ENCODE assay signal across 9 cellular contexts in the genomic region with DNA sequence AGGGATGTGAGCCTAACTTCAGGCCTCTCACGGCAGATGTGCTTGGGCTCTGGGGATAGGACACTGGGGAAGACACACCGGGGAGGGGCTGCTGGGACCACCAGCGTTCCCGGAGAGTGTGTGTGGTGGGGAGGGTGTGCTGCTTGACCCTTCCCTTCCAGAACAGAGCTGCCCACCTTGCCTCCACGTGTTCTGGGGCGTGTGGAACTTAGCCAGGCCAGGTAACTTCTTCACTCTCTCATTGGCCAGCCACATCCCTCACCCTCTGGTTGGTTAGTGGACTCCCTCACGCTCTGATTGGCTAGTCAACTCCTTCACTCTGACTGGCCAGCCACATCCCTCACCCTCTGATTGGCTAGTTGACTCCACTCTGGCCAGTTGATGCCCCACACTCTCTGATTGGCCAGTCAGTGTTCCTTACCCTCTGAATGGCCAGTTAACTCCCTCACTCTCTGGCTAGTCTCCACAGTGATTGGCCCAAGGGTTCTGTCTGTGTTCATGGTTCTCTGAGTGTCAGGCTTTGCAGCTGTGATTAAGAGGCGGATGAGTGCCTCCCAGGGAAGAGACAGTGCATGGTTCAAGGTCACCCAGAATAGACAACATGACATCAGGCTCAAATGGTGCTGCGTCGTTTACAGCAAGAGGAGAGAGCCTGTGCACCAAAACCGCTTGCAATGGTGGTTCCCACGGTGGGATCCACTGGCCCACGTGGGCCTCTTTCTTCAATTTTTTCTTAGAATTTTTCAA. TPM values are rescaled to one million over a fixed set of nuclear protein-coding genes. Genes with fewer than 3 reads are reported as not detected.
DNase-seq lines count a peak whose midpoint lies in the region; ATAC-seq and TF ChIP-seq lines count a peak whose summit lies in the region.
"Had no signal": no experiment of that assay in that cellular context is flagged by ENCODE, and none has a peak within 500 bp of the region (broad histone marks: within the 10 kb centered on the region; RNA-seq: fewer than 3 reads in every experiment).

No MANE protein-coding gene starts in this region.

- POLR2A ChIA-PET in naive thymus-derived CD8-positive, alpha-beta T cell (lab: Charles Lee) = no interaction called here

- peak; percentile 85 for ATAC-seq in SK-N-SH treated with all-trans-retinoic acid at 6 μM for 48 hours
- no peak for ATAC-seq in naive thymus-derived CD8-positive, alpha-beta T cell

- H3K4me3 Mint-ChIP-seq in naive thymus-derived CD8-positive, alpha-beta T cell = no peak overlapping the region

- H3K27me3 Mint-ChIP-seq in naive thymus-derived CD8-positive, alpha-beta T cell = no peaks in the 10 kb centered on the region

- peak overlapping the region in 4 of 10 donors; percentile 36 to 70 (median 38) for H3K27ac Mint-ChIP-seq in naive thymus-derived CD8-positive, alpha-beta T cell

- H3K4me1 Mint-ChIP-seq in naive thymus-derived CD8-positive, alpha-beta T cell = peaks cover 0 to 5% (median 2%) of the 10 kb centered on the region in 4 donors

- no peaks in the 10 kb centered on the region for H3K27me3 ChIP-seq in H7 (ENCODE audit: control insufficient read depth, insufficient read depth, low read length)

- H3K4me3 ChIP-seq in H7 (ENCODE audit: insufficient read depth, low read depth, low read length) = no peak overlapping the region

- H3K36me3 ChIP-seq in H7 (replicated peaks; ENCODE audit: control insufficient read depth, insufficient read depth, low read length) = no peaks in the 10 kb centered on the region

- H3K36me3 Mint-ChIP-seq in naive thymus-derived CD8-positive, alpha-beta T cell = no peaks in the 10 kb centered on the region

- H3K9me3 Mint-ChIP-seq in naive thymus-derived CD8-positive, alpha-beta T cell = no peaks in the 10 kb centered on the region

- DNase-seq in AG08395 (ENCODE audit: low spot score) (peak; percentile 39), H7 (peak; percentile 91), hypothalamus (lab: John Stamatoyannopoulos, UW) (peak in 39 of 51 donors; percentile 27 to 94 (median 71)), mucosa of gallbladder (ENCODE audit: low spot score) (no peak), amniotic stem cell (lab: John Stamatoyannopoulos, UW) (no peak), SIG-M5 treated with dmso at 0.1 percent for 504 hours (lab: John Stamatoyannopoulos, UW; ENCODE audit: unreplicated experiment) (no peak)
- DNase-seq in naive thymus-derived CD8-positive, alpha-beta T cell = no peak

TF ChIP-seq in SK-N-SH treated with all-trans-retinoic acid at 6 μM for 48 hours, 23 proteins besides CTCF, POLR2A, EP300 and RAD21:
- TF ChIP-seq, protein P1, sequence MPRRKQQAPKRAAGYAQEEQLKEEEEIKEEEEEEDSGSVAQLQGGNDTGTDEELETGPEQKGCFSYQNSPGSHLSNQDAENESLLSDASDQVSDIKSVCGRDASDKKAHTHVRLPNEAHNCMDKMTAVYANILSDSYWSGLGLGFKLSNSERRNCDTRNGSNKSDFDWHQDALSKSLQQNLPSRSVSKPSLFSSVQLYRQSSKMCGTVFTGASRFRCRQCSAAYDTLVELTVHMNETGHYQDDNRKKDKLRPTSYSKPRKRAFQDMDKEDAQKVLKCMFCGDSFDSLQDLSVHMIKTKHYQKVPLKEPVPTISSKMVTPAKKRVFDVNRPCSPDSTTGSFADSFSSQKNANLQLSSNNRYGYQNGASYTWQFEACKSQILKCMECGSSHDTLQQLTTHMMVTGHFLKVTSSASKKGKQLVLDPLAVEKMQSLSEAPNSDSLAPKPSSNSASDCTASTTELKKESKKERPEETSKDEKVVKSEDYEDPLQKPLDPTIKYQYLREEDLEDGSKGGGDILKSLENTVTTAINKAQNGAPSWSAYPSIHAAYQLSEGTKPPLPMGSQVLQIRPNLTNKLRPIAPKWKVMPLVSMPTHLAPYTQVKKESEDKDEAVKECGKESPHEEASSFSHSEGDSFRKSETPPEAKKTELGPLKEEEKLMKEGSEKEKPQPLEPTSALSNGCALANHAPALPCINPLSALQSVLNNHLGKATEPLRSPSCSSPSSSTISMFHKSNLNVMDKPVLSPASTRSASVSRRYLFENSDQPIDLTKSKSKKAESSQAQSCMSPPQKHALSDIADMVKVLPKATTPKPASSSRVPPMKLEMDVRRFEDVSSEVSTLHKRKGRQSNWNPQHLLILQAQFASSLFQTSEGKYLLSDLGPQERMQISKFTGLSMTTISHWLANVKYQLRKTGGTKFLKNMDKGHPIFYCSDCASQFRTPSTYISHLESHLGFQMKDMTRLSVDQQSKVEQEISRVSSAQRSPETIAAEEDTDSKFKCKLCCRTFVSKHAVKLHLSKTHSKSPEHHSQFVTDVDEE (CRISPR knock-in tag; IDR thresholded peaks at IDR 0.05) = peak; percentile 21; the same call in 1 of the 2 replicates
- no peak for TF ChIP-seq ZC3H10 (CRISPR knock-in tag; IDR thresholded peaks at IDR 0.05)

RNA-seq across cellular contexts. Expression of a gene that starts 10.0 kb away (rescaled TPM):
- not detected in 2 replicates for total RNA-seq in H7 (2014; rRNA removed; shearing (Covaris generic))
- total RNA-seq in mucosa of gallbladder = not detected
- total RNA-seq in naive thymus-derived CD8-positive, alpha-beta T cell = not detected
- not detected for polyA plus RNA-seq in naive thymus-derived CD8-positive, alpha-beta T cell
- total RNA-seq: kidney epithelial cell had no signal

RNA-seq across cellular contexts. Expression of a gene that starts 27.4 kb away (rescaled TPM):
- total RNA-seq in H7 (2014; rRNA removed; shearing (Covaris generic)) = 152 and 154 TPM in 2 replicates
- total RNA-seq in mucosa of gallbladder = 2.7 TPM
- total RNA-seq in naive thymus-derived CD8-positive, alpha-beta T cell = under 1 TPM in 1 of 2 experiments, not detected in 1; 0.30 TPM
- polyA plus RNA-seq in naive thymus-derived CD8-positive, alpha-beta T cell = not detected

RNA-seq across cellular contexts. Expression of a gene that starts 54.3 kb away (rescaled TPM):
- 36.4 and 43.0 TPM in 2 replicates for total RNA-seq in H7 (2014; rRNA removed; shearing (Covaris generic))
- total RNA-seq in mucosa of gallbladder = 50.4 TPM
- 1 to 10 TPM; 1.8 to 2.4 TPM for total RNA-seq in naive thymus-derived CD8-positive, alpha-beta T cell
- polyA plus RNA-seq in naive thymus-derived CD8-positive, alpha-beta T cell = 1 to 10 TPM in 2 of 3 donors, under 1 TPM in 1; 0.41 to 1.7 (median 1.6) TPM

RNA-seq across cellular contexts. Expression of a gene that starts 54.6 kb away (rescaled TPM):
- 48.4 and 56.5 TPM in 2 replicates for total RNA-seq in H7 (2014; rRNA removed; shearing (Covaris generic))
- 4.6 TPM for total RNA-seq in mucosa of gallbladder
- total RNA-seq in naive thymus-derived CD8-positive, alpha-beta T cell = not detected
- polyA plus RNA-seq in naive thymus-derived CD8-positive, alpha-beta T cell = 1 to 10 TPM in 1 of 3 donors, under 1 TPM in 1, not detected in 1; 0.18 to 1.1 TPM

Comparison
In these comparisons a context has a peak if more than half of its experiments do, and no peak if none do; other contexts are left out.
1. DNase-seq: peak in AG08395 (single experiment), H7 (single experiment) and hypothalamus (39 of 51); none in mucosa of gallbladder (single experiment), amniotic stem cell (single experiment), naive thymus-derived CD8-positive, alpha-beta T cell (0 of 10) and SIG-M5 treated with dmso at 0.1 percent for 504 hours (single experiment).
2. RNA of a gene that starts 27.4 kb away (total RNA-seq): 152 to 154 TPM in H7; 2.7 TPM in mucosa of gallbladder (single experiment) and 0.30 TPM in naive thymus-derived CD8-positive, alpha-beta T cell; every median in the first group is over 10 times any median in the second.
3. RNA of a gene that starts 54.3 kb away (total RNA-seq): 50.4 TPM in mucosa of gallbladder (single experiment) and 36.4 to 43.0 TPM in H7; 1.8 to 2.4 TPM in naive thymus-derived CD8-positive, alpha-beta T cell; every median in the first group is over 10 times any median in the second.